Comparison of ENCODE assay signal across 1 cellular context in the genomic region with DNA sequence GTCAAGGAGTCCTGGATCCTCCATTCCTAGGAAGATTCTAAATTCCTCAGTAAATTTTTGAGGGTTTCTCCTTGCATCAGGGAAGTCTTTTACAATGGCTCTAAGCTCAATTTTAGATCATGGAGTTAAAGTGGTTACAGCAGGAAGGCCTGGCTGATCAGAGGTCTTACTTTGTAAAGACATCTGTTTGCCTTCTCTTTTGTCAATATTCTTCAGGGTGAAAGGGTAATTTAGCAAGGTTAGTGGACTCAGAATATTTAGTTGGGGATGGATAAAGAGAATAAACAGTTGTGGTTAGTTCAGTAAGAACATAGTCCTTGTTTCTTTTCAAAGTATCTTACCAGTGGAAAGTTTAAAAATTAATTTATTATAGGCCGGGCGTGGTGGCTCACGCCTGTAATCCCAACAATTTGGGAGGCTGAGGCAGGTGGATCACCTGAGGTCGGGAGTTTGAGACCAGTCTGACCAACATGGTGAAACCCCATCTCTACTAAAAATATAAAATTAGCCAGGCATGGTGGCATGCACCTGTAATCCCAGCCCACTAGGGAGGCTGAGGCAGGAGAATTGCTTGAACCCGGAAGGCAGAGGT.
TF ChIP-seq lines count a peak whose summit lies in the region.
"Not testable (repeated sequence)": the region's sequence is repeated elsewhere in the genome, so short reads cannot be mapped to it uniquely, and the experiment has no call there.

No MANE protein-coding gene starts in this region.

TF ChIP-seq in HepG2, 621 proteins besides CTCF, POLR2A, EP300 and RAD21 (continued from another document and continues in another):
- TF ChIP-seq, protein P1, sequence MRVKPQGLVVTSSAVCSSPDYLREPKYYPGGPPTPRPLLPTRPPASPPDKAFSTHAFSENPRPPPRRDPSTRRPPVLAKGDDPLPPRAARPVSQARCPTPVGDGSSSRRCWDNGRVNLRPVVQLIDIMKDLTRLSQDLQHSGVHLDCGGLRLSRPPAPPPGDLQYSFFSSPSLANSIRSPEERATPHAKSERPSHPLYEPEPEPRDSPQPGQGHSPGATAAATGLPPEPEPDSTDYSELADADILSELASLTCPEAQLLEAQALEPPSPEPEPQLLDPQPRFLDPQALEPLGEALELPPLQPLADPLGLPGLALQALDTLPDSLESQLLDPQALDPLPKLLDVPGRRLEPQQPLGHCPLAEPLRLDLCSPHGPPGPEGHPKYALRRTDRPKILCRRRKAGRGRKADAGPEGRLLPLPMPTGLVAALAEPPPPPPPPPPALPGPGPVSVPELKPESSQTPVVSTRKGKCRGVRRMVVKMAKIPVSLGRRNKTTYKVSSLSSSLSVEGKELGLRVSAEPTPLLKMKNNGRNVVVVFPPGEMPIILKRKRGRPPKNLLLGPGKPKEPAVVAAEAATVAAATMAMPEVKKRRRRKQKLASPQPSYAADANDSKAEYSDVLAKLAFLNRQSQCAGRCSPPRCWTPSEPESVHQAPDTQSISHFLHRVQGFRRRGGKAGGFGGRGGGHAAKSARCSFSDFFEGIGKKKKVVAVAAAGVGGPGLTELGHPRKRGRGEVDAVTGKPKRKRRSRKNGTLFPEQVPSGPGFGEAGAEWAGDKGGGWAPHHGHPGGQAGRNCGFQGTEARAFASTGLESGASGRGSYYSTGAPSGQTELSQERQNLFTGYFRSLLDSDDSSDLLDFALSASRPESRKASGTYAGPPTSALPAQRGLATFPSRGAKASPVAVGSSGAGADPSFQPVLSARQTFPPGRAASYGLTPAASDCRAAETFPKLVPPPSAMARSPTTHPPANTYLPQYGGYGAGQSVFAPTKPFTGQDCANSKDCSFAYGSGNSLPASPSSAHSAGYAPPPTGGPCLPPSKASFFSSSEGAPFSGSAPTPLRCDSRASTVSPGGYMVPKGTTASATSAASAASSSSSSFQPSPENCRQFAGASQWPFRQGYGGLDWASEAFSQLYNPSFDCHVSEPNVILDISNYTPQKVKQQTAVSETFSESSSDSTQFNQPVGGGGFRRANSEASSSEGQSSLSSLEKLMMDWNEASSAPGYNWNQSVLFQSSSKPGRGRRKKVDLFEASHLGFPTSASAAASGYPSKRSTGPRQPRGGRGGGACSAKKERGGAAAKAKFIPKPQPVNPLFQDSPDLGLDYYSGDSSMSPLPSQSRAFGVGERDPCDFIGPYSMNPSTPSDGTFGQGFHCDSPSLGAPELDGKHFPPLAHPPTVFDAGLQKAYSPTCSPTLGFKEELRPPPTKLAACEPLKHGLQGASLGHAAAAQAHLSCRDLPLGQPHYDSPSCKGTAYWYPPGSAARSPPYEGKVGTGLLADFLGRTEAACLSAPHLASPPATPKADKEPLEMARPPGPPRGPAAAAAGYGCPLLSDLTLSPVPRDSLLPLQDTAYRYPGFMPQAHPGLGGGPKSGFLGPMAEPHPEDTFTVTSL (CRISPR knock-in tag; IDR thresholded peaks at IDR 0.05; ENCODE audit: borderline replicate concordance), result peak; percentile 92; the same call in 1 of the 2 replicates
- TF ChIP-seq FOXA3 (CRISPR knock-in tag; IDR thresholded peaks at IDR 0.05) (peak; percentile 84), ZNF264 (CRISPR knock-in tag; IDR thresholded peaks at IDR 0.05) (peak; percentile 75; the same call in 1 of the 2 replicates), HOXA5 (CRISPR knock-in tag; IDR thresholded peaks at IDR 0.05) (0 out of 2 replicates have a peak, but pooled peaks have one; percentile 17), GABPA (CRISPR knock-in tag; IDR thresholded peaks at IDR 0.05; ENCODE audit: low read depth) (peak; percentile 44; the same call in 1 of the 2 replicates), SOX6 (CRISPR knock-in tag; IDR thresholded peaks at IDR 0.05) (peak; percentile 62), NCOA2 (CRISPR knock-in tag; IDR thresholded peaks at IDR 0.05) (peak; percentile 62), ZNF331 (CRISPR knock-in tag; IDR thresholded peaks at IDR 0.05) (0 out of 2 replicates have a peak, but pooled peaks have one; percentile 37), ZFP1 (CRISPR knock-in tag; IDR thresholded peaks at IDR 0.05) (peak; percentile 24; the same call in 1 of the 2 replicates), PPARG (CRISPR knock-in tag; conservative IDR thresholded peaks at IDR 0.05) (peak; percentile 99), SOX13 (CRISPR knock-in tag; conservative IDR thresholded peaks at IDR 0.05 in 1 of 2, IDR thresholded peaks at IDR 0.05 in 1 of 2) (peak in 1 of 2 experiments; percentile 48; a peak in 1 of 4 replicates), ZNF292 (CRISPR knock-in tag; IDR thresholded peaks at IDR 0.05; ENCODE audit: borderline replicate concordance, low read depth) (peak; percentile 61; the same call in 1 of the 2 replicates), ISL2 (CRISPR knock-in tag; IDR thresholded peaks at IDR 0.05) (peak; percentile 63; the same call in 1 of the 2 replicates), NFIC (IDR thresholded peaks at IDR 0.05; ENCODE audit: low read length) (peak; percentile 75; the same call in 1 of the 2 replicates), FOXJ3 (CRISPR knock-in tag; IDR thresholded peaks at IDR 0.05; ENCODE audit: borderline replicate concordance) (peak; percentile 53; the same call in 1 of the 2 replicates), FOXO1 (CRISPR knock-in tag; IDR thresholded peaks at IDR 0.05) (peak; percentile 54; the same call in 1 of the 2 replicates), KAT8 (CRISPR knock-in tag; IDR thresholded peaks at IDR 0.05) (peak; percentile 65; the same call in 1 of the 2 replicates), DPF2 (CRISPR knock-in tag; IDR thresholded peaks at IDR 0.05; ENCODE audit: borderline replicate concordance, low read depth) (peak; percentile 38; the same call in 1 of the 2 replicates), ZNF644 (CRISPR knock-in tag; IDR thresholded peaks at IDR 0.05; ENCODE audit: low read depth) (peak; percentile 48; the same call in 1 of the 2 replicates), FOXA1 (CRISPR knock-in tag; IDR thresholded peaks at IDR 0.05) (peak; percentile 66), HNF4G (IDR thresholded peaks at IDR 0.05; ENCODE audit: borderline replicate concordance, low read depth, low read length) (peak; percentile 72), KDM6A (CRISPR knock-in tag; IDR thresholded peaks at IDR 0.05; ENCODE audit: low read depth) (peak; percentile 73), TCF7 (IDR thresholded peaks at IDR 0.05; ENCODE audit: low read depth) (0 out of 2 replicates have a peak, but pooled peaks have one; percentile 35), SOX5 (CRISPR knock-in tag; IDR thresholded peaks at IDR 0.05; ENCODE audit: borderline replicate concordance) (peak; percentile 49; the same call in 1 of the 2 replicates), HMG20A (CRISPR knock-in tag; IDR thresholded peaks at IDR 0.05; ENCODE audit: borderline replicate concordance) (peak; percentile 65; the same call in 1 of the 2 replicates), MED1 (CRISPR knock-in tag; IDR thresholded peaks at IDR 0.05) (peak; percentile 64), FOXP1 (CRISPR knock-in tag; IDR thresholded peaks at IDR 0.05) (peak; percentile 48; the same call in 1 of the 2 replicates)
- TF ChIP-seq, protein P2, sequence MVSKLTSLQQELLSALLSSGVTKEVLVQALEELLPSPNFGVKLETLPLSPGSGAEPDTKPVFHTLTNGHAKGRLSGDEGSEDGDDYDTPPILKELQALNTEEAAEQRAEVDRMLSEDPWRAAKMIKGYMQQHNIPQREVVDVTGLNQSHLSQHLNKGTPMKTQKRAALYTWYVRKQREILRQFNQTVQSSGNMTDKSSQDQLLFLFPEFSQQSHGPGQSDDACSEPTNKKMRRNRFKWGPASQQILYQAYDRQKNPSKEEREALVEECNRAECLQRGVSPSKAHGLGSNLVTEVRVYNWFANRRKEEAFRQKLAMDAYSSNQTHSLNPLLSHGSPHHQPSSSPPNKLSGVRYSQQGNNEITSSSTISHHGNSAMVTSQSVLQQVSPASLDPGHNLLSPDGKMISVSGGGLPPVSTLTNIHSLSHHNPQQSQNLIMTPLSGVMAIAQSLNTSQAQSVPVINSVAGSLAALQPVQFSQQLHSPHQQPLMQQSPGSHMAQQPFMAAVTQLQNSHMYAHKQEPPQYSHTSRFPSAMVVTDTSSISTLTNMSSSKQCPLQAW (CRISPR knock-in tag; IDR thresholded peaks at IDR 0.05), result 0 out of 2 replicates have a peak, but pooled peaks have one; percentile 50
- TF ChIP-seq GABPA (IDR thresholded peaks at IDR 0.05; ENCODE audit: low read depth, low read length); SOX6 (IDR thresholded peaks at IDR 0.05); SOX13 (IDR thresholded peaks at IDR 0.05); FOXA1 (IDR thresholded peaks at IDR 0.05); HNF4G (CRISPR knock-in tag; IDR thresholded peaks at IDR 0.05; ENCODE audit: borderline replicate concordance, low read depth); FOXP1 (IDR thresholded peaks at IDR 0.05): not testable (repeated sequence)
- TF ChIP-seq, protein P3, sequence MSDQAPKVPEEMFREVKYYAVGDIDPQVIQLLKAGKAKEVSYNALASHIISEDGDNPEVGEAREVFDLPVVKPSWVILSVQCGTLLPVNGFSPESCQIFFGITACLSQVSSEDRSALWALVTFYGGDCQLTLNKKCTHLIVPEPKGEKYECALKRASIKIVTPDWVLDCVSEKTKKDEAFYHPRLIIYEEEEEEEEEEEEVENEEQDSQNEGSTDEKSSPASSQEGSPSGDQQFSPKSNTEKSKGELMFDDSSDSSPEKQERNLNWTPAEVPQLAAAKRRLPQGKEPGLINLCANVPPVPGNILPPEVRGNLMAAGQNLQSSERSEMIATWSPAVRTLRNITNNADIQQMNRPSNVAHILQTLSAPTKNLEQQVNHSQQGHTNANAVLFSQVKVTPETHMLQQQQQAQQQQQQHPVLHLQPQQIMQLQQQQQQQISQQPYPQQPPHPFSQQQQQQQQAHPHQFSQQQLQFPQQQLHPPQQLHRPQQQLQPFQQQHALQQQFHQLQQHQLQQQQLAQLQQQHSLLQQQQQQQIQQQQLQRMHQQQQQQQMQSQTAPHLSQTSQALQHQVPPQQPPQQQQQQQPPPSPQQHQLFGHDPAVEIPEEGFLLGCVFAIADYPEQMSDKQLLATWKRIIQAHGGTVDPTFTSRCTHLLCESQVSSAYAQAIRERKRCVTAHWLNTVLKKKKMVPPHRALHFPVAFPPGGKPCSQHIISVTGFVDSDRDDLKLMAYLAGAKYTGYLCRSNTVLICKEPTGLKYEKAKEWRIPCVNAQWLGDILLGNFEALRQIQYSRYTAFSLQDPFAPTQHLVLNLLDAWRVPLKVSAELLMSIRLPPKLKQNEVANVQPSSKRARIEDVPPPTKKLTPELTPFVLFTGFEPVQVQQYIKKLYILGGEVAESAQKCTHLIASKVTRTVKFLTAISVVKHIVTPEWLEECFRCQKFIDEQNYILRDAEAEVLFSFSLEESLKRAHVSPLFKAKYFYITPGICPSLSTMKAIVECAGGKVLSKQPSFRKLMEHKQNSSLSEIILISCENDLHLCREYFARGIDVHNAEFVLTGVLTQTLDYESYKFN (CRISPR knock-in tag; conservative IDR thresholded peaks at IDR 0.05), result peak; percentile 93
- TF ChIP-seq, protein P4, sequence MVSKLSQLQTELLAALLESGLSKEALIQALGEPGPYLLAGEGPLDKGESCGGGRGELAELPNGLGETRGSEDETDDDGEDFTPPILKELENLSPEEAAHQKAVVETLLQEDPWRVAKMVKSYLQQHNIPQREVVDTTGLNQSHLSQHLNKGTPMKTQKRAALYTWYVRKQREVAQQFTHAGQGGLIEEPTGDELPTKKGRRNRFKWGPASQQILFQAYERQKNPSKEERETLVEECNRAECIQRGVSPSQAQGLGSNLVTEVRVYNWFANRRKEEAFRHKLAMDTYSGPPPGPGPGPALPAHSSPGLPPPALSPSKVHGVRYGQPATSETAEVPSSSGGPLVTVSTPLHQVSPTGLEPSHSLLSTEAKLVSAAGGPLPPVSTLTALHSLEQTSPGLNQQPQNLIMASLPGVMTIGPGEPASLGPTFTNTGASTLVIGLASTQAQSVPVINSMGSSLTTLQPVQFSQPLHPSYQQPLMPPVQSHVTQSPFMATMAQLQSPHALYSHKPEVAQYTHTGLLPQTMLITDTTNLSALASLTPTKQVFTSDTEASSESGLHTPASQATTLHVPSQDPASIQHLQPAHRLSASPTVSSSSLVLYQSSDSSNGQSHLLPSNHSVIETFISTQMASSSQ (IDR thresholded peaks at IDR 0.05; ENCODE audit: low read depth), result peak; percentile 41
- TF ChIP-seq, protein P4 (CRISPR knock-in tag; IDR thresholded peaks at IDR 0.05; ENCODE audit: borderline replicate concordance), result not testable (repeated sequence)
- TF ChIP-seq, protein P5, sequence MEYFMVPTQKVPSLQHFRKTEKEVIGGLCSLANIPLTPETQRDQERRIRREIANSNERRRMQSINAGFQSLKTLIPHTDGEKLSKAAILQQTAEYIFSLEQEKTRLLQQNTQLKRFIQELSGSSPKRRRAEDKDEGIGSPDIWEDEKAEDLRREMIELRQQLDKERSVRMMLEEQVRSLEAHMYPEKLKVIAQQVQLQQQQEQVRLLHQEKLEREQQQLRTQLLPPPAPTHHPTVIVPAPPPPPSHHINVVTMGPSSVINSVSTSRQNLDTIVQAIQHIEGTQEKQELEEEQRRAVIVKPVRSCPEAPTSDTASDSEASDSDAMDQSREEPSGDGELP (IDR thresholded peaks at IDR 0.05; ENCODE audit: borderline replicate concordance, low read depth), result peak; percentile 69; the same call in 1 of the 2 replicates
- TF ChIP-seq, protein P6, sequence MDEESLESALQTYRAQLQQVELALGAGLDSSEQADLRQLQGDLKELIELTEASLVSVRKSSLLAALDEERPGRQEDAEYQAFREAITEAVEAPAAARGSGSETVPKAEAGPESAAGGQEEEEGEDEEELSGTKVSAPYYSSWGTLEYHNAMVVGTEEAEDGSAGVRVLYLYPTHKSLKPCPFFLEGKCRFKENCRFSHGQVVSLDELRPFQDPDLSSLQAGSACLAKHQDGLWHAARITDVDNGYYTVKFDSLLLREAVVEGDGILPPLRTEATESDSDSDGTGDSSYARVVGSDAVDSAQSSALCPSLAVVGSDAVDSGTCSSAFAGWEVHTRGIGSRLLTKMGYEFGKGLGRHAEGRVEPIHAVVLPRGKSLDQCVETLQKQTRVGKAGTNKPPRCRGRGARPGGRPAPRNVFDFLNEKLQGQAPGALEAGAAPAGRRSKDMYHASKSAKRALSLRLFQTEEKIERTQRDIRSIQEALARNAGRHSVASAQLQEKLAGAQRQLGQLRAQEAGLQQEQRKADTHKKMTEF (CRISPR knock-in tag; IDR thresholded peaks at IDR 0.05), result peak; percentile 32; the same call in 1 of the 2 replicates
